In genomic region chr2:29837925-29838324, GRCh38 we compare ENCODE assay signal across 9 cellular contexts.
"Had no signal": no experiment of that assay in that cellular context is flagged by ENCODE, and none has a peak within 500 bp of the region (broad histone marks: within the 10 kb centered on the region; RNA-seq: fewer than 3 reads in every experiment).

No MANE protein-coding gene starts in this region.

- H3K4me1 ChIP-seq: HAP-1 had no signal

- ATAC-seq: GM23338, HCT116 had no signal

- H2AFZ ChIP-seq: GM23248, GM23338 had no signal

- DNase-seq: GM23248, GOT3, H7, H9, HCEC 1CT, HFFc6 had no signal

- H3K4me2 ChIP-seq: GM23338 had no signal

- H3K9me3 ChIP-seq: HAP-1 had no signal

- H3K36me3 ChIP-seq: HAP-1 had no signal

- H3K4me3 ChIP-seq: GM23248, GM23338, HAP-1 had no signal

- H3K9ac ChIP-seq: GM23248 had no signal

- H3K27ac ChIP-seq: GM23248 had no signal
